ENCODE assay signal across 8 cellular contexts in genomic region chr2:219161097-219161496, GRCh38. TPM values are rescaled to one million over a fixed set of nuclear protein-coding genes. Genes with fewer than 3 reads are reported as not detected.
DNase-seq lines count a peak whose midpoint lies in the region; FAIRE-seq and TF ChIP-seq lines count a peak whose summit lies in the region.

No MANE protein-coding gene starts in this region.

- 70 to 72% methylated on average over 4 of the region's 4 CpGs for WGBS in esophagus, 2 donors
- WGBS in prostate gland, result 71% methylated on average over 4 of the region's 4 CpGs

- H3K4me1 ChIP-seq in DOHH2 (ENCODE audit: control insufficient read depth, low read length) (peaks cover 14% of the 10 kb centered on the region), Peyer's patch (peaks cover 0 to 10% (median 4%) of the 10 kb centered on the region in 4 donors), esophagus (ENCODE audit: control insufficient read depth in 2 of 2, insufficient read depth in 2 of 2, low read length in 1 of 2) (peaks cover 0 to 3% of the 10 kb centered on the region in 2 donors), prostate gland (replicated peaks) (no peaks in the 10 kb centered on the region)

- intact Hi-C loops in prostate gland (cut with DNase I), result loop anchor here (2.0 kb wide), 1 partner anchor 134 kb away; no protein-coding TSS in a partner anchor

- H3K27ac ChIP-seq in DOHH2 (ENCODE audit: low read depth, low read length), result peak overlapping the region; percentile 71; the same call in 1 of the 2 replicates
- peak overlapping the region; percentile 90 to 96 (median 92) for H3K27ac ChIP-seq in Peyer's patch
- H3K27ac ChIP-seq in esophagus (ENCODE audit: low read depth in 2 of 2, low read length in 1 of 2), result peak overlapping the region; percentile 93 to 96
- H3K27ac ChIP-seq in prostate gland, result peak overlapping the region; percentile 97 to 98

- H3K4me3 ChIP-seq in DOHH2 (ENCODE audit: low read length) (peak overlapping the region; percentile 83), Peyer's patch (peak overlapping the region; percentile 56 to 85 (median 76)), esophagus (ENCODE audit: low read depth in 1 of 2, low read length in 2 of 2) (peak overlapping the region; percentile 64 to 70), prostate gland (peak overlapping the region; percentile 70 to 77)

- no peaks in the 10 kb centered on the region for H3K9me2 ChIP-seq in DOHH2 (replicated peaks; ENCODE audit: control insufficient read depth, low read length)

- no peaks in the 10 kb centered on the region for H3K27me3 ChIP-seq in DOHH2 (ENCODE audit: control insufficient read depth, low read length)
- no peaks in the 10 kb centered on the region for H3K27me3 ChIP-seq in Peyer's patch
- no peaks in the 10 kb centered on the region for H3K27me3 ChIP-seq in esophagus (ENCODE audit: control insufficient read depth in 1 of 2, insufficient read depth in 2 of 2, low read length in 2 of 2)
- no peaks in the 10 kb centered on the region for H3K27me3 ChIP-seq in prostate gland (replicated peaks; ENCODE audit: insufficient read depth)

- peaks cover 10% of the 10 kb centered on the region for H3K36me3 ChIP-seq in DOHH2 (ENCODE audit: control insufficient read depth, low read length)
- H3K36me3 ChIP-seq in Peyer's patch, result peaks cover 0 to 18% (median 0%) of the 10 kb centered on the region in 3 donors
- peaks cover 3 to 4% of the 10 kb centered on the region in 2 donors for H3K36me3 ChIP-seq in esophagus (ENCODE audit: control insufficient read depth in 2 of 2, insufficient read depth in 2 of 2, low read length in 1 of 2)
- no peaks in the 10 kb centered on the region for H3K36me3 ChIP-seq in prostate gland

- no peak for FAIRE-seq in urothelium cell line (lab: Jason Lieb, UNC)

- H3K9me3 ChIP-seq in DOHH2 (ENCODE audit: control insufficient read depth, insufficient read depth, low read length) (no peaks in the 10 kb centered on the region), Peyer's patch (no peaks in the 10 kb centered on the region), esophagus (ENCODE audit: control insufficient read depth in 2 of 2, insufficient read depth in 1 of 2, low read depth in 1 of 2, low read length in 1 of 2) (no peaks in the 10 kb centered on the region), prostate gland (no peaks in the 10 kb centered on the region)

- CTCF ChIA-PET in GM10248 (lab: Yijun Ruan, JAX), result interaction anchor here (1.8 to 17.8 kb wide), 3 partner anchors 41 to 137 kb away, joined by 8 to 260 read pairs (median 9); no protein-coding TSS in a partner anchor

- H4K20me1 ChIP-seq in DOHH2 (ENCODE audit: control insufficient read depth, insufficient read depth, low read depth, low read length), result peaks cover 3% of the 10 kb centered on the region; the same call in 1 of the 2 replicates

- TF ChIP-seq POLR2A in Peyer's patch (IDR thresholded peaks at IDR 0.05) (no peak), prostate gland (IDR thresholded peaks at IDR 0.05) (no peak)

- peaks cover 9% of the 10 kb centered on the region; the same call in 1 of the 2 replicates for H3F3A ChIP-seq in DOHH2 (ENCODE audit: control insufficient read depth, insufficient read depth)

- no peak for DNase-seq in Peyer's patch
- no peak for DNase-seq in prostate gland (ENCODE audit: low spot score)
- DNase-seq in A172 (ENCODE audit: low spot score), result no peak
- no peak for DNase-seq in urothelium cell line (ENCODE audit: low spot score)
- no peak for DNase-seq in GM10248 (ENCODE audit: extremely low spot score)
- no peak for DNase-seq in GM19240 (ENCODE audit: insufficient read length, low spot score)

- peak overlapping the region; percentile 72 for H3K4me2 ChIP-seq in DOHH2 (ENCODE audit: low read length)

- H3K79me2 ChIP-seq in DOHH2 (ENCODE audit: control insufficient read depth, low read length), result no peaks in the 10 kb centered on the region

- TF ChIP-seq CTCF in DOHH2 (IDR thresholded peaks at IDR 0.05; ENCODE audit: low read depth, low read length, poor library complexity, severe bottlenecking), result no peak
- TF ChIP-seq CTCF in Peyer's patch (IDR thresholded peaks at IDR 0.05), result no peak
- TF ChIP-seq CTCF in prostate gland (IDR thresholded peaks at IDR 0.05), result no peak
- no peak for TF ChIP-seq CTCF in GM10248 (IDR thresholded peaks at IDR 0.05; ENCODE audit: control extremely low read depth, extremely low read depth, low read depth, missing control alignments)

- POLR2A ChIA-PET in GM10248 (lab: Yijun Ruan, JAX), result no interaction called here

RNA-seq across cellular contexts. Expression of gene NHEJ1, which starts 0.5 kb away (rescaled TPM):
- total RNA-seq in Peyer's patch, result 10 to 100 TPM; 28.1 to 91.6 (median 67.2) TPM
- polyA plus RNA-seq in esophagus, result 1 to 10 TPM; 4.4 to 5.9 TPM
- 10 to 100 TPM; 15.2 to 16.9 TPM for total RNA-seq in prostate gland
- 20.9 and 22.2 TPM in 2 replicates for total RNA-seq in A172 (2014; rRNA removed; shearing (Covaris generic))

RNA-seq across cellular contexts. Expression of gene SLC23A3, which starts 8.7 kb away (rescaled TPM):
- total RNA-seq in Peyer's patch (100 to 1,000 TPM in 1 of 4 donors, 10 to 100 TPM in 2, 1 to 10 TPM in 1; 5.0 to 111 (median 62.8) TPM), prostate gland (1 to 10 TPM; 2.3 to 2.9 TPM)
- 1 to 10 TPM; 1.2 to 3.4 TPM for polyA plus RNA-seq in esophagus
- total RNA-seq in A172 (2014; rRNA removed; shearing (Covaris generic)), result 0.19 and 0.67 TPM in 2 replicates

RNA-seq across cellular contexts. Expression of gene CNPPD1, which starts 15.6 kb away (rescaled TPM):
- total RNA-seq in Peyer's patch (10 to 100 TPM; 14.0 to 94.0 (median 77.4) TPM), prostate gland (10 to 100 TPM; 53.6 to 60.1 TPM)
- 10 to 100 TPM; 39.5 to 50.6 TPM for polyA plus RNA-seq in esophagus
- 36.7 and 43.8 TPM in 2 replicates for total RNA-seq in A172 (2014; rRNA removed; shearing (Covaris generic))

RNA-seq across cellular contexts. Expression of gene RETREG2, which starts 17.0 kb away (rescaled TPM):
- total RNA-seq in Peyer's patch (10 to 100 TPM; 44.6 to 80.3 (median 76.2) TPM), prostate gland (100 to 1,000 TPM in 1 of 2 donors, 10 to 100 TPM in 1; 84.4 to 142 TPM)
- polyA plus RNA-seq in esophagus, result 10 to 100 TPM; 28.4 to 38.6 TPM
- 120 and 125 TPM in 2 replicates for total RNA-seq in A172 (2014; rRNA removed; shearing (Covaris generic))

RNA-seq across cellular contexts. Expression of gene ZFAND2B, which starts 45.5 kb away (rescaled TPM):
- total RNA-seq in Peyer's patch, result 100 to 1,000 TPM in 3 of 4 donors, 10 to 100 TPM in 1; 43.7 to 129 (median 112) TPM
- 10 to 100 TPM; 45.2 to 53.6 TPM for polyA plus RNA-seq in esophagus
- total RNA-seq in prostate gland, result 10 to 100 TPM; 49.0 to 57.2 TPM
- total RNA-seq in A172 (2014; rRNA removed; shearing (Covaris generic)), result 44.1 and 57.6 TPM in 2 replicates
